1 cellular context compared by ENCODE assay signal in genomic region chr10:116748041-116748440, GRCh38.
TF ChIP-seq lines count a peak whose summit lies in the region.

No MANE protein-coding gene starts in this region.

TF ChIP-seq in HepG2, 621 proteins besides CTCF, POLR2A, EP300 and RAD21 (continued from another document):
- TF ChIP-seq ARID5B (CRISPR knock-in tag; IDR thresholded peaks at IDR 0.05) (peak; percentile 60), XRCC5 (optimal IDR thresholded peaks at IDR 0.05; ENCODE audit: low read length) (peak; percentile 43), NR2F6 (IDR thresholded peaks at IDR 0.05) (peak; percentile 82), NR2F6 (CRISPR knock-in tag; IDR thresholded peaks at IDR 0.05) (peak; percentile 80), SAP130 (CRISPR knock-in tag; IDR thresholded peaks at IDR 0.05; ENCODE audit: low read depth) (peak; percentile 48; the same call in 1 of the 2 replicates), IRF2 (CRISPR knock-in tag; IDR thresholded peaks at IDR 0.05) (no peak), GFI1 (CRISPR knock-in tag; IDR thresholded peaks at IDR 0.05; ENCODE audit: borderline replicate concordance) (0 out of 2 replicates have a peak, but pooled peaks have one; percentile 27), JUNB (CRISPR knock-in tag; IDR thresholded peaks at IDR 0.05; ENCODE audit: borderline replicate concordance) (peak; percentile 38; the same call in 1 of the 2 replicates), FOSL1 (CRISPR knock-in tag; IDR thresholded peaks at IDR 0.05; ENCODE audit: borderline replicate concordance) (peak; percentile 69), ZFP37 (CRISPR knock-in tag; IDR thresholded peaks at IDR 0.05; ENCODE audit: borderline replicate concordance) (no peak), ATF3 (CRISPR knock-in tag; IDR thresholded peaks at IDR 0.05) (peak; percentile 56; the same call in 1 of the 2 replicates), NR2F2 (IDR thresholded peaks at IDR 0.05; ENCODE audit: borderline replicate concordance, low read depth) (peak; percentile 50; the same call in 1 of the 2 replicates), HMG20B (CRISPR knock-in tag; conservative IDR thresholded peaks at IDR 0.05) (0 out of 2 replicates have a peak, but pooled peaks have one; percentile 23), ELF3 (CRISPR knock-in tag; IDR thresholded peaks at IDR 0.05) (peak; percentile 94), ETV5 (CRISPR knock-in tag; IDR thresholded peaks at IDR 0.05; ENCODE audit: borderline replicate concordance) (peak; percentile 25; the same call in 1 of the 2 replicates), AHDC1 (CRISPR knock-in tag; IDR thresholded peaks at IDR 0.05; ENCODE audit: borderline replicate concordance) (peak; percentile 24; the same call in 1 of the 2 replicates), HMG20A (CRISPR knock-in tag; IDR thresholded peaks at IDR 0.05; ENCODE audit: borderline replicate concordance) (peak; percentile 46; the same call in 1 of the 2 replicates), ZNF556 (CRISPR knock-in tag; IDR thresholded peaks at IDR 0.05; ENCODE audit: borderline replicate concordance) (no peak), HNRNPL (IDR thresholded peaks at IDR 0.05; ENCODE audit: low read depth, low read length) (no peak), TMF1 (CRISPR knock-in tag; IDR thresholded peaks at IDR 0.05; ENCODE audit: low read depth) (no peak), NR2F1 (CRISPR knock-in tag; IDR thresholded peaks at IDR 0.05) (peak; percentile 65 to 70; a peak in 3 of 4 replicates), ELF1 (CRISPR knock-in tag; IDR thresholded peaks at IDR 0.05) (peak; percentile 30; the same call in 1 of the 2 replicates), JUND (CRISPR knock-in tag; IDR thresholded peaks at IDR 0.05) (peak; percentile 70)
